ENCODE assay signal across 13 cellular contexts in the genomic region with DNA sequence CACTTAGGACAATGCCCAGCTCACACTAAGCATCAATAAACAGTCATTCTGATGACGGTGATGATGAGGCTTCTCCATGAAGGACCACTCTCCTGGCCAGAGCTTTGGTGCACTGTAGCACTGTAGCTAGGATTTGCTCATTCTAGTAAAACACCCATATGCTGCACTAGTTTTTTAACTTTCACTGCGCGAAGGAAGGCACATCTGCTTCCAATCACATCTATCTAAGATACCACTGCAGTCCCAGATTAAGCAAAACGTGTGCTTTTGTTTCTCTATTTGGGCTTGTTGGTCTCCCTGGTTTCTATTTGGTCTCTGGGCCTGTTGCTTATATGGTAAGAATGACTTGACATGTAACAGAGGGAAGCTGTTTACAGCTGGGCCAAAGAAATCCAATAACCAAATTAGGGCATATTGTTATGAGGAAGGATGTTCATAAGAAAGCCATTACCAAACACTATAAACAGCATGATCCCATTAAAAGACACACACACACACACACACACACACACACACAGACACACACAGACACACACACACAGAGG.
DNase-seq lines count a peak whose midpoint lies in the region; ATAC-seq, FAIRE-seq and TF ChIP-seq lines count a peak whose summit lies in the region.
"Had no signal": no experiment of that assay in that cellular context is flagged by ENCODE, and none has a peak within 500 bp of the region (broad histone marks: within the 10 kb centered on the region; RNA-seq: fewer than 3 reads in every experiment).

No MANE protein-coding gene starts in this region.

- H3K9me3 ChIP-seq in Panc1 (ENCODE audit: control insufficient read depth, insufficient read depth, low read depth, low read length): no peaks in the 10 kb centered on the region
- no peaks in the 10 kb centered on the region for H3K9me3 ChIP-seq in Karpas-422 (ENCODE audit: low read length)
- H3K9me3 ChIP-seq: BLaER1 had no signal

- no peak for FAIRE-seq in HTR-8/SVneo (lab: Jason Lieb, UNC)
- FAIRE-seq: colon had no signal

- no peak overlapping the region for H3K4me3 Mint-ChIP-seq in nephron progenitor cell
- H3K4me3 Mint-ChIP-seq: neural crest cell; stimulated activated naive B cell treated with anti-CD40 and anti-IgM and Interleukin-4, amounts not matched to agents 10 μg/mL and 1 μg/mL and 100 μg/mL, for 72 hours had no signal

- H3K4me3 ChIP-seq in AG10803 (ENCODE audit: low read length) (no peak overlapping the region), Panc1 (ENCODE audit: low read depth in 2 of 2, low read length in 2 of 2) (no peak overlapping the region), Karpas-422 (ENCODE audit: low read length) (no peak overlapping the region)
- H3K4me3 ChIP-seq: BLaER1 had no signal

- no peak overlapping the region for H3K4me2 ChIP-seq in Karpas-422 (ENCODE audit: low read depth, low read length, poor library complexity, severe bottlenecking)
- H3K4me2 ChIP-seq: BLaER1 had no signal

- H4K20me1 ChIP-seq in Karpas-422 (ENCODE audit: insufficient read depth, low read depth, low read length): no peaks in the 10 kb centered on the region
- H4K20me1 ChIP-seq: BLaER1 had no signal

- no peak overlapping the region for H3K9ac ChIP-seq in Karpas-422 (ENCODE audit: low read length)
- H3K9ac ChIP-seq: BLaER1 had no signal

- H3K4me1 ChIP-seq in Panc1 (ENCODE audit: control insufficient read depth, insufficient read depth, low read length) (no peaks in the 10 kb centered on the region), Karpas-422 (ENCODE audit: low read length) (peaks cover 5% of the 10 kb centered on the region)
- H3K4me1 ChIP-seq: BLaER1 had no signal

- peaks cover 21% of the 10 kb centered on the region for H3K4me1 Mint-ChIP-seq in nephron progenitor cell
- H3K4me1 Mint-ChIP-seq: neural crest cell had no signal

- no TSS peak for BruUV-seq in Panc1 (replicated peaks; lab: Mats Ljungman, UMichigan)

- no peaks in the 10 kb centered on the region for H3K79me2 ChIP-seq in Karpas-422 (ENCODE audit: low read length)

- H2AFZ ChIP-seq in Karpas-422 (ENCODE audit: low read length): no peak overlapping the region

- intact Hi-C loops in Panc1 (cut with micrococcal nuclease; ENCODE audit: unreplicated experiment): no loop called here

- H3K9me2 ChIP-seq in Karpas-422 (replicated peaks; ENCODE audit: insufficient read depth, low read length): no peaks in the 10 kb centered on the region

- no peaks in the 10 kb centered on the region for H3K9me3 Mint-ChIP-seq in nephron progenitor cell
- H3K9me3 Mint-ChIP-seq: neural crest cell; stimulated activated naive B cell treated with anti-CD40 and anti-IgM and Interleukin-4, amounts not matched to agents 10 μg/mL and 1 μg/mL and 100 μg/mL, for 72 hours had no signal

- DNase-seq in AG10803 (ENCODE audit: low read depth) (peak; percentile 98), Panc1 (ENCODE audit: low read depth, low spot score) (no peak), fibroblast of the conjunctiva (ENCODE audit: low read depth) (peak; percentile 91), nephron progenitor cell (no peak), HTR-8/SVneo (ENCODE audit: insufficient read length, low spot score) (no peak), Karpas-422 (no peak), GDM1 (lab: John Stamatoyannopoulos, UW) (no peak)
- DNase-seq: Kasumi-1; stimulated activated naive B cell treated with anti-CD40 and anti-IgM and Interleukin-4, amounts not matched to agents 10 μg/mL and 1 μg/mL and 100 μg/mL, for 72 hours had no signal

- peak overlapping the region; percentile 55 for H3K27ac Mint-ChIP-seq in nephron progenitor cell
- H3K27ac Mint-ChIP-seq: stimulated activated naive B cell treated with anti-CD40 and anti-IgM and Interleukin-4, amounts not matched to agents 10 μg/mL and 1 μg/mL and 100 μg/mL, for 72 hours had no signal

- peaks cover 4% of the 10 kb centered on the region for H3K36me3 Mint-ChIP-seq in nephron progenitor cell (ENCODE audit: low read depth)
- H3K36me3 Mint-ChIP-seq: stimulated activated naive B cell treated with anti-CD40 and anti-IgM and Interleukin-4, amounts not matched to agents 10 μg/mL and 1 μg/mL and 100 μg/mL, for 72 hours had no signal

- H3K27me3 Mint-ChIP-seq in nephron progenitor cell (ENCODE audit: low read depth, poor library complexity): peaks cover 5% of the 10 kb centered on the region

- POLR2A ChIA-PET in Panc1 (lab: Charles Lee): no interaction called here

- in situ Hi-C loops in Panc1 (cut with HindIII; ENCODE audit: low pct_unique_long_range_greater_than_20kb, low sequenced_read_pairs): no loop called here

- ATAC-seq in Panc1 (peak; percentile 53; the same call in 1 of the 2 replicates), GM21529 (IDR thresholded peaks at IDR 0.05; ENCODE audit: unreplicated experiment) (no peak)
- ATAC-seq: stimulated activated naive B cell treated with anti-CD40 and anti-IgM and Interleukin-4, amounts not matched to agents 10 μg/mL and 1 μg/mL and 100 μg/mL, for 72 hours had no signal

- H3K27me3 ChIP-seq in Panc1 (ENCODE audit: control insufficient read depth, insufficient read depth, low read length) (no peaks in the 10 kb centered on the region), Karpas-422 (ENCODE audit: low read length) (no peaks in the 10 kb centered on the region)
- H3K27me3 ChIP-seq: BLaER1 had no signal

- CTCF ChIA-PET in Panc1 (lab: Charles Lee): no interaction called here

- H3K36me3 ChIP-seq in Panc1 (ENCODE audit: control insufficient read depth, insufficient read depth, low read length): no peaks in the 10 kb centered on the region
- H3K36me3 ChIP-seq in Karpas-422 (ENCODE audit: insufficient read depth, low read length): no peaks in the 10 kb centered on the region
- H3K36me3 ChIP-seq: BLaER1 had no signal

- H3K27ac ChIP-seq in Panc1 (ENCODE audit: low read length): no peak overlapping the region
- no peak overlapping the region for H3K27ac ChIP-seq in Karpas-422 (ENCODE audit: low read length)
- H3K27ac ChIP-seq: BLaER1 had no signal

- TF ChIP-seq CTCF in AG10803 (conservative IDR thresholded peaks at IDR 0.05; ENCODE audit: low read length) (no peak), Panc1 (IDR thresholded peaks at IDR 0.05) (no peak), nephron progenitor cell (IDR thresholded peaks at IDR 0.05) (no peak)

Comparison
In these comparisons a context has a peak if more than half of its experiments do, and no peak if none do; other contexts are left out.
1. DNase-seq: peak in AG10803 (single experiment) and fibroblast of the conjunctiva (single experiment); none in Panc1 (single experiment), nephron progenitor cell (single experiment), HTR-8/SVneo (single experiment), Karpas-422 (single experiment) and GDM1 (single experiment).